In the genomic region with DNA sequence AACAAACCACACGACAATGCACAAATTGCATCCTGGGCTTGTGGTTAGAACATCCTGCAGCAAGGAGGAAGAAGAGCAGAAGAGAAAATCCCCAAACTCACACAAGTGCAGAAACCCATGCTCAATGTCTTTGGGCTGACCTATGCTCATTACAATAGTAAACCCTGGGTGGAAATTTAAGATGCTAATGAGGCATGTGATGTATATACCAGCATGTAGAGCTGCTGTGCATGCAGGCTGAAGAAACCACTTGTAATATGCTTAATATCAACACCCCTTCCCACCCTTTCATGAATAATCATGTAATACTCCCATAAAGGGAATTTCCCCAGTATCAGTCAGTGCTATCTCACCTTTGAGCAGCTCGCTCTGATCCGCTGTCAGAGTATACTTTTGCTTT, we compare ENCODE assay signal across 30 cellular contexts.
"Had no signal": no experiment of that assay in that cellular context is flagged by ENCODE, and none has a peak within 500 bp of the region (broad histone marks: within the 10 kb centered on the region; RNA-seq: fewer than 3 reads in every experiment).

No MANE protein-coding gene starts in this region.

- ATAC-seq: heart right ventricle; left cardiac atrium; left lung; naive thymus-derived CD4-positive, alpha-beta T cell; stimulated activated effector memory CD8-positive, alpha-beta T cell treated with anti-CD3 and anti-CD28 coated beads, Interleukin-12 subunit alpha, Interleukin-12 subunit beta, amount 100 ng/mL, for 72 hours had no signal

- H3K36me3 ChIP-seq: esophagus squamous epithelium, heart right ventricle, left lung, neural progenitor cell, right atrium auricular region, sigmoid colon, thoracic aorta, tibial nerve, upper lobe of left lung had no signal

- H3K27ac Mint-ChIP-seq: naive thymus-derived CD4-positive, alpha-beta T cell; nephron; neural progenitor cell; progenitor cell of endocrine pancreas; stimulated activated effector memory CD8-positive, alpha-beta T cell treated with anti-CD3 and anti-CD28 coated beads, Interleukin-12 subunit alpha, Interleukin-12 subunit beta, amount 100 ng/mL, for 72 hours had no signal

- H3K9me3 ChIP-seq: right atrium auricular region, sigmoid colon had no signal

- H3K27me3 ChIP-seq: esophagus squamous epithelium, heart right ventricle, left lung, neural progenitor cell, right atrium auricular region, sigmoid colon, tibial nerve, upper lobe of left lung had no signal

- H3K27ac ChIP-seq: coronary artery, esophagus squamous epithelium, heart right ventricle, left lung, neural progenitor cell, parathyroid adenoma, right atrium auricular region, sigmoid colon, thoracic aorta, tibial nerve, upper lobe of left lung had no signal

- H3K4me2 ChIP-seq: neural progenitor cell had no signal

- H3K4me1 Mint-ChIP-seq: nephron; neural progenitor cell; stimulated activated effector memory CD8-positive, alpha-beta T cell treated with anti-CD3 and anti-CD28 coated beads, Interleukin-12 subunit alpha, Interleukin-12 subunit beta, amount 100 ng/mL, for 72 hours had no signal

- H3K4me3 ChIP-seq: coronary artery, esophagus squamous epithelium, heart right ventricle, left lung, neural progenitor cell, right atrium auricular region, sigmoid colon, thoracic aorta, tibial nerve, upper lobe of left lung had no signal

- DNase-seq: dermis blood vessel endothelial cell; effector memory CD4-positive, alpha-beta T cell; erythroblast; esophagus squamous epithelium; foreskin melanocyte; glutamatergic neuron; heart right ventricle; hippocampal formation; left cardiac atrium; left lung; mesendoderm; midbrain; naive thymus-derived CD4-positive, alpha-beta T cell; sigmoid colon; stimulated activated CD4-positive, alpha-beta T cell treated with anti-CD3 and anti-CD28 coated beads, Interleukin-2, amount 100 ng/mL, for 24 hours; stimulated activated CD4-positive, alpha-beta T cell treated with anti-CD3 and anti-CD28 coated beads, Interleukin-4, amount 100 ng/mL, for 24 hours; stimulated activated naive CD4-positive, alpha-beta T cell treated with Interleukin-2 at 50 U/mL for 16 hours; upper lobe of left lung had no signal

- H3K27me3 Mint-ChIP-seq: progenitor cell of endocrine pancreas had no signal

- H3K79me2 ChIP-seq: parathyroid adenoma had no signal

- FAIRE-seq: endothelial cell of umbilical vein, islet of Langerhans, urothelium cell line had no signal

- H3K4me1 ChIP-seq: esophagus squamous epithelium, heart right ventricle, left lung, neural progenitor cell, parathyroid adenoma, right atrium auricular region, sigmoid colon, tibial nerve, upper lobe of left lung had no signal

- H3K9ac ChIP-seq: neural progenitor cell, parathyroid adenoma had no signal

- H3K4me3 Mint-ChIP-seq: nephron; neural progenitor cell; stimulated activated effector memory CD8-positive, alpha-beta T cell treated with anti-CD3 and anti-CD28 coated beads, Interleukin-12 subunit alpha, Interleukin-12 subunit beta, amount 100 ng/mL, for 72 hours had no signal

- H2AFZ ChIP-seq: neural progenitor cell, parathyroid adenoma had no signal
